8 cellular contexts compared by ENCODE assay signal in genomic region chr20:45347936-45348809, GRCh38. TPM values are rescaled to one million over a fixed set of nuclear protein-coding genes. Genes with fewer than 3 reads are reported as not detected.
DNase-seq lines count a peak whose midpoint lies in the region; ATAC-seq, FAIRE-seq and TF ChIP-seq lines count a peak whose summit lies in the region.

Gene SDC4, minus strand, starts transcription at chr20:45348424. Its CDS starts 40 bp downstream, at chr20:45348384.

- TF ChIP-seq POLR2A in GM18505 (IDR thresholded peaks at IDR 0.05; ENCODE audit: borderline replicate concordance, extremely low read depth, insufficient read depth, insufficient read length): peak; percentile 66

- peak; percentile 34 for DNase-seq in NCI-H510A (lab: John Stamatoyannopoulos, UW)
- peak; percentile 88 for DNase-seq in activated CD8-positive, alpha-beta memory T cell treated with anti-CD3 and anti-CD28 coated beads, Interleukin-2, amount 50 U/mL, for 48 hours
- DNase-seq in midbrain (lab: John Stamatoyannopoulos, UW): peak; percentile 36
- DNase-seq in stimulated activated CD8-positive, alpha-beta memory T cell treated with anti-CD3 and anti-CD28 coated beads, Interleukin-4, amount 100 ng/mL, for 24 hours (ENCODE audit: low read depth): peak; percentile 45
- DNase-seq in GM19239 (ENCODE audit: insufficient read length, low spot score): no peak
- DNase-seq in Kasumi-1 (lab: John Stamatoyannopoulos, UW): no peak

- in situ Hi-C loops in endometrial microvascular endothelial cells (cut with HindIII; ENCODE audit: inconsistent ontology term, low pct_unique_long_range_greater_than_20kb, low sequenced_read_pairs): no loop called here

- no peak for ATAC-seq in GM18505 (IDR thresholded peaks at IDR 0.05; ENCODE audit: unreplicated experiment)

- FAIRE-seq in GM19239 (lab: Jason Lieb, UNC): no peak

RNA-seq across cellular contexts. Expression of gene SDC4, which starts in this region (rescaled TPM):
- 43.6 TPM for total RNA-seq in endometrial microvascular endothelial cells (ENCODE audit: inconsistent ontology term)

Comparison
In these comparisons a context has a peak if more than half of its experiments do, and no peak if none do; other contexts are left out.
1. DNase-seq: peak in NCI-H510A (single experiment), activated CD8-positive, alpha-beta memory T cell treated with anti-CD3 and anti-CD28 coated beads, Interleukin-2, amount 50 U/mL, for 48 hours (single experiment), midbrain (single experiment) and stimulated activated CD8-positive, alpha-beta memory T cell treated with anti-CD3 and anti-CD28 coated beads, Interleukin-4, amount 100 ng/mL, for 24 hours (single experiment); none in GM19239 (single experiment) and Kasumi-1 (0 of 2).